ENCODE assay signal across 36 cellular contexts in genomic region chr4:85061974-85062373, GRCh38.
"Had no signal": no experiment of that assay in that cellular context is flagged by ENCODE, and none has a peak within 500 bp of the region (broad histone marks: within the 10 kb centered on the region; RNA-seq: fewer than 3 reads in every experiment).

No MANE protein-coding gene starts in this region.

- H3K4me3 ChIP-seq: MG63 had no signal

- H3K27me3 ChIP-seq: MG63 had no signal

- H3K9me3 ChIP-seq: MG63 had no signal

- H3K36me3 ChIP-seq: MG63 had no signal

- DNase-seq: MG63, MM.1S, MV-4-11, NCI-H1048, NCI-H1092, NCI-H1092 treated with DMSO at 0.1 percent for 48 hours, NCI-H1105, NCI-H1105 treated with DMSO at 0.1 percent for 48 hours, NCI-H1417, NCI-H1417 treated with DMSO at 0.1 percent for 48 hours, NCI-H1436, NCI-H1436 treated with DMSO at 0.1 percent for 48 hours, NCI-H146, NCI-H1694, NCI-H1694 treated with DMSO at 0.1 percent for 48 hours, NCI-H187, NCI-H187 treated with DMSO at 0.1 percent for 48 hours, NCI-H1930, NCI-H2029, NCI-H2029 treated with DMSO at 0.1 percent for 48 hours, NCI-H2081, NCI-H2081 treated with DMSO at 0.1 percent for 48 hours, NCI-H2107, NCI-H2171, NCI-H2171 treated with DMSO at 0.1 percent for 48 hours, NCI-H2227 treated with DMSO at 0.1 percent for 48 hours, NCI-H226, NCI-H345, NCI-H446, NCI-H446 treated with DMSO at 0.1 percent for 48 hours, NCI-H510A, NCI-H510A treated with DMSO at 0.1 percent for 48 hours, NCI-H524, NCI-H524 treated with DMSO at 0.1 percent for 48 hours, NCI-H526, NCI-H526 treated with DMSO at 0.1 percent for 48 hours had no signal
